ENCODE assay signal across 1 cellular context in the genomic region with DNA sequence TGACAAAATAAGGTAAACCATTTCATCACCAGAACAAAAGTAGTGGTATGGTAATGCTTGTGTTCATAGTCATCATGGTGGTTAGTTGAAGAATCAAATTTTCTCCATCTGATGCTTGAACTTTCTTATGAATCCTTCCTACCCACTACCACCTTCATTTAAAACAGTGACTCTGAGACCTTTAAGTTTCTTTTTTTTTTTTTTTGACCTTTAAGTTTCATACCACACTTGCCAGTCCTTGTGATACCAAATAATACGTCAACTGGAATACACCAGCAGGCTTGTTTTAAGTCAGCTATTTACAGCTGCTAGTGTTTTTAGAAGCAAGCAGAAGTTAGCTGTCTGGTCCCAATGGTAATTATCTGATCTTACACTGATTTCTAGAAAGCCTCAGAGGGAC.
TF ChIP-seq lines count a peak whose summit lies in the region.

No MANE protein-coding gene starts in this region.

TF ChIP-seq in GM12878, 131 proteins besides CTCF, POLR2A, EP300 and RAD21 (continued from another document and continues in another):
- TF ChIP-seq ZBTB40 (IDR thresholded peaks at IDR 0.05; ENCODE audit: borderline replicate concordance) (no peak), BMI1 (IDR thresholded peaks at IDR 0.05; ENCODE audit: borderline replicate concordance) (no peak), IRF4 (IDR thresholded peaks at IDR 0.05; ENCODE audit: low read depth, low read length) (peak; percentile 59; the same call in 1 of the 2 replicates), RFX5 (IDR thresholded peaks at IDR 0.05; ENCODE audit: low read depth, low read length) (no peak), SUZ12 (IDR thresholded peaks at IDR 0.05; ENCODE audit: unreplicated experiment) (no peak), RUNX3 (IDR thresholded peaks at IDR 0.05; ENCODE audit: low read length) (peak; percentile 52), TAF1 (IDR thresholded peaks at IDR 0.05; ENCODE audit: borderline replicate concordance, low read depth, low read length) (no peak), BCL3 (IDR thresholded peaks at IDR 0.05; ENCODE audit: borderline replicate concordance, insufficient read depth, low read depth, low read length, poor library complexity, severe bottlenecking) (no peak), LARP7 (IDR thresholded peaks at IDR 0.05) (no peak), SUPT20H (IDR thresholded peaks at IDR 0.05; ENCODE audit: borderline replicate concordance, control insufficient read depth, low read depth, low read length) (no peak), TBL1XR1 (IDR thresholded peaks at IDR 0.05; ENCODE audit: low read depth, low read length) (peak; percentile 66; the same call in 1 of the 2 replicates), YY1 (IDR thresholded peaks at IDR 0.05; ENCODE audit: low read depth, low read length) (no peak), RBBP5 (conservative IDR thresholded peaks at IDR 0.05) (no peak), NFIC (IDR thresholded peaks at IDR 0.05; ENCODE audit: low read depth, low read length) (peak; percentile 55), NR2C1 (IDR thresholded peaks at IDR 0.05) (no peak), MTA2 (IDR thresholded peaks at IDR 0.05; ENCODE audit: low read depth) (peak; percentile 79), TCF12 (IDR thresholded peaks at IDR 0.05; ENCODE audit: low read depth, low read length) (peak; percentile 54; the same call in 1 of the 2 replicates), CHD2 (IDR thresholded peaks at IDR 0.05; ENCODE audit: borderline replicate concordance, low read depth, low read length) (no peak), MTA3 (IDR thresholded peaks at IDR 0.05; ENCODE audit: borderline replicate concordance, low read length) (no peak), RCOR1 (conservative IDR thresholded peaks at IDR 0.05; ENCODE audit: low read depth, low read length) (no peak), SIX5 (IDR thresholded peaks at IDR 0.05; ENCODE audit: low read depth, low read length, severe bottlenecking) (no peak), SMC3 (IDR thresholded peaks at IDR 0.05; ENCODE audit: borderline replicate concordance, low read length) (peak; percentile 16; the same call in 1 of the 2 replicates), NKRF (conservative IDR thresholded peaks at IDR 0.05) (no peak), ZNF687 (IDR thresholded peaks at IDR 0.05) (no peak), ZZZ3 (IDR thresholded peaks at IDR 0.05; ENCODE audit: control insufficient read depth, insufficient read length, low read depth) (no peak), SP1 (IDR thresholded peaks at IDR 0.05; ENCODE audit: low read depth, low read length) (no peak), IRF5 (IDR thresholded peaks at IDR 0.05; ENCODE audit: borderline replicate concordance) (no peak), ZBED1 (IDR thresholded peaks at IDR 0.05; ENCODE audit: borderline replicate concordance) (peak; percentile 32; the same call in 1 of the 2 replicates), ZNF274 (IDR thresholded peaks at IDR 0.05; ENCODE audit: insufficient read depth, insufficient read length) (no peak), NFXL1 (IDR thresholded peaks at IDR 0.05; ENCODE audit: borderline replicate concordance) (no peak), CEBPB (IDR thresholded peaks at IDR 0.05; ENCODE audit: borderline replicate concordance in 1 of 2, low read depth in 2 of 2, low read length in 2 of 2) (no peak), WRNIP1 (IDR thresholded peaks at IDR 0.05; ENCODE audit: borderline replicate concordance, low read depth, low read length) (no peak), HDAC2 (IDR thresholded peaks at IDR 0.05) (no peak), HDGF (IDR thresholded peaks at IDR 0.05) (no peak), JUNB (IDR thresholded peaks at IDR 0.05) (peak; percentile 80), SIN3A (IDR thresholded peaks at IDR 0.05; ENCODE audit: low read depth, low read length) (no peak), SMARCA5 (IDR thresholded peaks at IDR 0.05) (0 out of 2 replicates have a peak, but pooled peaks have one; percentile 2), RELA (IDR thresholded peaks at IDR 0.05; ENCODE audit: borderline replicate concordance, partially characterized antibody) (no peak), CBX5 (IDR thresholded peaks at IDR 0.05; ENCODE audit: low read depth) (no peak), NBN (IDR thresholded peaks at IDR 0.05) (peak; percentile 49; the same call in 1 of the 2 replicates), NFYA (IDR thresholded peaks at IDR 0.05; ENCODE audit: borderline replicate concordance, low read depth, low read length) (no peak)
- TF ChIP-seq, protein P1, sequence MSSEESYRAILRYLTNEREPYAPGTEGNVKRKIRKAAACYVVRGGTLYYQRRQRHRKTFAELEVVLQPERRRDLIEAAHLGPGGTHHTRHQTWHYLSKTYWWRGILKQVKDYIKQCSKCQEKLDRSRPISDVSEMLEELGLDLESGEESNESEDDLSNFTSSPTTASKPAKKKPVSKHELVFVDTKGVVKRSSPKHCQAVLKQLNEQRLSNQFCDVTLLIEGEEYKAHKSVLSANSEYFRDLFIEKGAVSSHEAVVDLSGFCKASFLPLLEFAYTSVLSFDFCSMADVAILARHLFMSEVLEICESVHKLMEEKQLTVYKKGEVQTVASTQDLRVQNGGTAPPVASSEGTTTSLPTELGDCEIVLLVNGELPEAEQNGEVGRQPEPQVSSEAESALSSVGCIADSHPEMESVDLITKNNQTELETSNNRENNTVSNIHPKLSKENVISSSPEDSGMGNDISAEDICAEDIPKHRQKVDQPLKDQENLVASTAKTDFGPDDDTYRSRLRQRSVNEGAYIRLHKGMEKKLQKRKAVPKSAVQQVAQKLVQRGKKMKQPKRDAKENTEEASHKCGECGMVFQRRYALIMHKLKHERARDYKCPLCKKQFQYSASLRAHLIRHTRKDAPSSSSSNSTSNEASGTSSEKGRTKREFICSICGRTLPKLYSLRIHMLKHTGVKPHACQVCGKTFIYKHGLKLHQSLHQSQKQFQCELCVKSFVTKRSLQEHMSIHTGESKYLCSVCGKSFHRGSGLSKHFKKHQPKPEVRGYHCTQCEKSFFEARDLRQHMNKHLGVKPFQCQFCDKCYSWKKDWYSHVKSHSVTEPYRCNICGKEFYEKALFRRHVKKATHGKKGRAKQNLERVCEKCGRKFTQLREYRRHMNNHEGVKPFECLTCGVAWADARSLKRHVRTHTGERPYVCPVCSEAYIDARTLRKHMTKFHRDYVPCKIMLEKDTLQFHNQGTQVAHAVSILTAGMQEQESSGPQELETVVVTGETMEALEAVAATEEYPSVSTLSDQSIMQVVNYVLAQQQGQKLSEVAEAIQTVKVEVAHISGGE (CRISPR knock-in tag; IDR thresholded peaks at IDR 0.05), result no peak
- TF ChIP-seq, protein P2, sequence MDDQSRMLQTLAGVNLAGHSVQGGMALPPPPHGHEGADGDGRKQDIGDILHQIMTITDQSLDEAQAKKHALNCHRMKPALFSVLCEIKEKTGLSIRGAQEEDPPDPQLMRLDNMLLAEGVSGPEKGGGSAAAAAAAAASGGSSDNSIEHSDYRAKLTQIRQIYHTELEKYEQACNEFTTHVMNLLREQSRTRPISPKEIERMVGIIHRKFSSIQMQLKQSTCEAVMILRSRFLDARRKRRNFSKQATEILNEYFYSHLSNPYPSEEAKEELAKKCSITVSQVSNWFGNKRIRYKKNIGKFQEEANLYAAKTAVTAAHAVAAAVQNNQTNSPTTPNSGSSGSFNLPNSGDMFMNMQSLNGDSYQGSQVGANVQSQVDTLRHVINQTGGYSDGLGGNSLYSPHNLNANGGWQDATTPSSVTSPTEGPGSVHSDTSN (IDR thresholded peaks at IDR 0.05; ENCODE audit: insufficient replicate concordance, low read depth, low read length), result no peak
- TF ChIP-seq, protein P3, sequence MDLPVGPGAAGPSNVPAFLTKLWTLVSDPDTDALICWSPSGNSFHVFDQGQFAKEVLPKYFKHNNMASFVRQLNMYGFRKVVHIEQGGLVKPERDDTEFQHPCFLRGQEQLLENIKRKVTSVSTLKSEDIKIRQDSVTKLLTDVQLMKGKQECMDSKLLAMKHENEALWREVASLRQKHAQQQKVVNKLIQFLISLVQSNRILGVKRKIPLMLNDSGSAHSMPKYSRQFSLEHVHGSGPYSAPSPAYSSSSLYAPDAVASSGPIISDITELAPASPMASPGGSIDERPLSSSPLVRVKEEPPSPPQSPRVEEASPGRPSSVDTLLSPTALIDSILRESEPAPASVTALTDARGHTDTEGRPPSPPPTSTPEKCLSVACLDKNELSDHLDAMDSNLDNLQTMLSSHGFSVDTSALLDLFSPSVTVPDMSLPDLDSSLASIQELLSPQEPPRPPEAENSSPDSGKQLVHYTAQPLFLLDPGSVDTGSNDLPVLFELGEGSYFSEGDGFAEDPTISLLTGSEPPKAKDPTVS (IDR thresholded peaks at IDR 0.05; ENCODE audit: low read depth, low read length), result no peak
